16 cellular contexts compared by ENCODE assay signal in the genomic region with DNA sequence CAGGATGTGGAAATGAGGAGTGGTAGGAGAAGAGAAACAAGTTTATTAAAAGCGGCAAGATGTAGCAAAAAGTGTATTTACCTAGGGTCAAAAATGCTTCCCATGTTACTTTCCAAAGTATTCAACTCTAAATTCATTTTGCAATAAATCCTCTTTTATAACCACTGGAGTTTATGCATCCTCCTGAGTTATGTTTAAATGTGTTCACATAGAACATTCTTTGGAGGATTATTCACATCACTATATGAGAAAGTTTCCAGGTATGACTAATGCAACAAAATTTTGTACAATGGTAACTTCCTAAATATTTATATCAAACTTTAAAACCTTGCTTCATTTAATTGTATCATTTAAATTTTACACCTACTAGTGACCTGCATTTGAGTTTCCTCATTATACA.
DNase-seq lines count a peak whose midpoint lies in the region; ATAC-seq and TF ChIP-seq lines count a peak whose summit lies in the region.
"Had no signal": no experiment of that assay in that cellular context is flagged by ENCODE, and none has a peak within 500 bp of the region (broad histone marks: within the 10 kb centered on the region; RNA-seq: fewer than 3 reads in every experiment).

No MANE protein-coding gene starts in this region.

- H3K9ac ChIP-seq in GM23248 (no peak overlapping the region), SK-N-SH (no peak overlapping the region)

- H3K79me2 ChIP-seq in GM23248 (ENCODE audit: insufficient read depth) (no peaks in the 10 kb centered on the region), SK-N-SH (ENCODE audit: insufficient read depth) (no peaks in the 10 kb centered on the region), GM23338 (replicated peaks; ENCODE audit: insufficient read depth) (no peaks in the 10 kb centered on the region)

- H3F3A ChIP-seq in GM23248 (ENCODE audit: insufficient read depth) (peaks cover 28% of the 10 kb centered on the region), SK-N-SH (replicated peaks; ENCODE audit: insufficient read depth) (peaks cover 8% of the 10 kb centered on the region), GM23338 (replicated peaks; ENCODE audit: low read depth) (no peaks in the 10 kb centered on the region)

- H3K4me3 ChIP-seq in GM23248 (no peak overlapping the region), SK-N-SH (ENCODE audit: low read depth in 2 of 2, low read length in 1 of 2) (no peak overlapping the region), fibroblast of pulmonary artery (replicated peaks; ENCODE audit: low read depth, low read length) (no peak overlapping the region), GM23338 (no peak overlapping the region)
- H3K4me3 ChIP-seq in CD8-positive, alpha-beta T cell (ENCODE audit: low read depth, low read length) = no peak overlapping the region
- H3K4me3 ChIP-seq: HAP-1, heart right ventricle, K562, thoracic aorta had no signal

- TF ChIP-seq EP300 in SK-N-SH (IDR thresholded peaks at IDR 0.05; ENCODE audit: borderline replicate concordance in 1 of 2, low read depth in 1 of 2, low read length in 1 of 2) = peak in 1 of 2 experiments; percentile 29; a peak in 1 of 4 replicates

- no peaks in the 10 kb centered on the region for H3K27me3 Mint-ChIP-seq in CD8-positive, alpha-beta T cell (ENCODE audit: low read depth)
- no peaks in the 10 kb centered on the region for H3K27me3 Mint-ChIP-seq in GM23338 (ENCODE audit: insufficient read depth, low read depth, poor library complexity)

- peaks cover 4% of the 10 kb centered on the region; the same call in 1 of the 2 replicates for H3K9me2 ChIP-seq in GM23248 (ENCODE audit: insufficient read depth)
- H3K9me2 ChIP-seq in SK-N-SH = no peaks in the 10 kb centered on the region
- no peaks in the 10 kb centered on the region for H3K9me2 ChIP-seq in GM23338 (ENCODE audit: insufficient read depth)

- H3K36me3 Mint-ChIP-seq in CD8-positive, alpha-beta T cell = no peaks in the 10 kb centered on the region
- H3K36me3 Mint-ChIP-seq in GM23338 (ENCODE audit: low read depth) = no peaks in the 10 kb centered on the region

- in situ Hi-C loops in GM23248 (cut with MboI) = no loop called here

- H4K20me1 ChIP-seq in GM23248 (ENCODE audit: insufficient read depth) = no peaks in the 10 kb centered on the region
- no peaks in the 10 kb centered on the region for H4K20me1 ChIP-seq in SK-N-SH (ENCODE audit: insufficient read depth)
- no peaks in the 10 kb centered on the region for H4K20me1 ChIP-seq in GM23338 (replicated peaks; ENCODE audit: insufficient read depth)

- TF ChIP-seq RAD21 in SK-N-SH (IDR thresholded peaks at IDR 0.05; ENCODE audit: low read length) = no peak

- POLR2A ChIA-PET in SK-N-SH (lab: Yijun Ruan, JAX) = no interaction called here
- POLR2A ChIA-PET in CD8-positive, alpha-beta T cell (lab: Charles Lee) = no interaction called here

- H3K4me2 ChIP-seq in GM23248 (ENCODE audit: unreplicated experiment) (peak overlapping the region; percentile 44), SK-N-SH (no peak overlapping the region), GM23338 (no peak overlapping the region)

- no peaks in the 10 kb centered on the region for H3K4me1 Mint-ChIP-seq in CD8-positive, alpha-beta T cell (ENCODE audit: low read depth)
- H3K4me1 Mint-ChIP-seq in GM23338 = no peaks in the 10 kb centered on the region

- H3K4me1 ChIP-seq in GM23248 (ENCODE audit: insufficient read depth) (peaks cover 34% of the 10 kb centered on the region), SK-N-SH (ENCODE audit: control insufficient read depth in 1 of 2, insufficient read depth in 2 of 2, low read depth in 1 of 2, low read length in 1 of 2) (no peaks in the 10 kb centered on the region), GM23338 (ENCODE audit: insufficient read depth) (no peaks in the 10 kb centered on the region)
- H3K4me1 ChIP-seq in CD8-positive, alpha-beta T cell (ENCODE audit: insufficient read depth, low read length) = no peaks in the 10 kb centered on the region
- H3K4me1 ChIP-seq: HAP-1 had no signal

- intact Hi-C loops in CD8-positive, alpha-beta T cell (cut with DNase I, micrococcal nuclease) = no loop called here

- no peak overlapping the region for H3K4me3 Mint-ChIP-seq in CD8-positive, alpha-beta T cell
- H3K4me3 Mint-ChIP-seq in GM23338 = no peak overlapping the region

- WGBS in GM23248 (ENCODE audit: low coverage in 1 of 2, low lambda C conversion rate in 2 of 2, missing lambda C conversion rate in 2 of 2), 2 experiments = 76 to 91% methylated on average over 1 of the region's 1 CpG
- 85% methylated on average over 1 of the region's 1 CpG for WGBS in SK-N-SH (ENCODE audit: low lambda C conversion rate)

- H3K9me3 ChIP-seq in GM23248 (ENCODE audit: low read depth) (no peaks in the 10 kb centered on the region), SK-N-SH (no peaks in the 10 kb centered on the region)
- H3K9me3 ChIP-seq in CD8-positive, alpha-beta T cell (ENCODE audit: low read length) = no peaks in the 10 kb centered on the region
- H3K9me3 ChIP-seq: HAP-1, neutrophil, thoracic aorta had no signal

- no peak overlapping the region for H2AFZ ChIP-seq in GM23248
- H2AFZ ChIP-seq in SK-N-SH (ENCODE audit: low read depth) = no peak overlapping the region
- H2AFZ ChIP-seq in GM23338 = no peak overlapping the region

- H3K27ac Mint-ChIP-seq in CD8-positive, alpha-beta T cell = no peak overlapping the region
- H3K27ac Mint-ChIP-seq in GM23338 = no peak overlapping the region

- TF ChIP-seq CTCF in SK-N-SH (IDR thresholded peaks at IDR 0.05) (no peak), fibroblast of pulmonary artery (IDR thresholded peaks at IDR 0.05; ENCODE audit: low read length, missing control alignments) (no peak), GM23338 (conservative IDR thresholded peaks at IDR 0.05; ENCODE audit: low read depth in 2 of 2) (no peak)
- TF ChIP-seq CTCF in CD8-positive, alpha-beta T cell (IDR thresholded peaks at IDR 0.05) = no peak

- ATAC-seq in CD8-positive, alpha-beta T cell = no peak
- ATAC-seq in GM23338 = no peak
- ATAC-seq: heart right ventricle, K562 had no signal

- H3K9me3 Mint-ChIP-seq in CD8-positive, alpha-beta T cell = peaks cover 12% of the 10 kb centered on the region
- no peaks in the 10 kb centered on the region; the same call in 2 of the 3 replicates for H3K9me3 Mint-ChIP-seq in GM23338

- no peaks in the 10 kb centered on the region for H3K36me3 ChIP-seq in GM23248 (ENCODE audit: low read depth)
- no peaks in the 10 kb centered on the region for H3K36me3 ChIP-seq in SK-N-SH (replicated peaks in 1 of 2; ENCODE audit: control insufficient read depth in 1 of 2, insufficient read depth in 2 of 2, low read length in 1 of 2)
- H3K36me3 ChIP-seq in CD8-positive, alpha-beta T cell (ENCODE audit: insufficient read depth, low read length) = no peaks in the 10 kb centered on the region
- no peaks in the 10 kb centered on the region for H3K36me3 ChIP-seq in GM23338 (ENCODE audit: insufficient read depth)
- H3K36me3 ChIP-seq: HAP-1, heart right ventricle, neutrophil, thoracic aorta had no signal

- peak overlapping the region; percentile 49 for H3K27ac ChIP-seq in GM23248
- peak overlapping the region in 1 of 2 experiments; percentile 51; a peak in 2 of 4 replicates for H3K27ac ChIP-seq in SK-N-SH (ENCODE audit: low read depth in 2 of 2, low read length in 1 of 2)
- H3K27ac ChIP-seq in CD8-positive, alpha-beta T cell (ENCODE audit: low read depth, low read length) = no peak overlapping the region
- H3K27ac ChIP-seq in GM23338 (ENCODE audit: low read depth) = no peak overlapping the region
- H3K27ac ChIP-seq: heart right ventricle, neutrophil, thoracic aorta had no signal

- DNase-seq in GM23248 (peak; percentile 80), SK-N-SH (no peak), fibroblast of pulmonary artery (ENCODE audit: low read depth) (peak; percentile 67), SK-N-DZ (ENCODE audit: low spot score) (no peak), GM23338 (ENCODE audit: low spot score) (no peak), OCI-M1 (lab: John Stamatoyannopoulos, UW) (no peak)
- DNase-seq in CD8-positive, alpha-beta T cell = no peak
- DNase-seq: activated CD4-positive, alpha-beta T cell treated with anti-CD3 and anti-CD28 coated beads, Interleukin-2, amount 50 U/mL, for 48 hours; heart right ventricle; midbrain; NCI-H1105; stimulated activated CD4-positive, alpha-beta T cell treated with anti-CD3 and anti-CD28 coated beads, Interleukin-4, amount 100 ng/mL, for 24 hours had no signal

- CTCF ChIA-PET in SK-N-SH (lab: Yijun Ruan, JAX) = no interaction called here
- CTCF ChIA-PET in CD8-positive, alpha-beta T cell (lab: Charles Lee) = no interaction called here

- no peaks in the 10 kb centered on the region for H3K27me3 ChIP-seq in GM23248 (replicated peaks; ENCODE audit: insufficient read depth)
- no peaks in the 10 kb centered on the region for H3K27me3 ChIP-seq in SK-N-SH (ENCODE audit: insufficient read depth)
- H3K27me3 ChIP-seq in CD8-positive, alpha-beta T cell (ENCODE audit: insufficient read depth, low read length) = no peaks in the 10 kb centered on the region
- no peaks in the 10 kb centered on the region for H3K27me3 ChIP-seq in GM23338 (ENCODE audit: insufficient read depth)
- H3K27me3 ChIP-seq: heart right ventricle, neutrophil had no signal

TF ChIP-seq in SK-N-SH, 30 proteins besides CTCF, POLR2A, EP300 and RAD21 (continues in another document):
- TF ChIP-seq MXI1 (IDR thresholded peaks at IDR 0.05; ENCODE audit: low read depth, low read length) (no peak), CHD2 (IDR thresholded peaks at IDR 0.05; ENCODE audit: low read length, partially characterized antibody) (no peak), ELF1 (IDR thresholded peaks at IDR 0.05) (no peak), POLR2AphosphoS5 (IDR thresholded peaks at IDR 0.05; ENCODE audit: low read depth, low read length) (no peak)

Comparison
In these comparisons a context has a peak if more than half of its experiments do, and no peak if none do; other contexts are left out.
1. DNase-seq: peak in GM23248 (single experiment) and fibroblast of pulmonary artery (single experiment); none in SK-N-SH (single experiment), SK-N-DZ (single experiment), CD8-positive, alpha-beta T cell (0 of 7), GM23338 (single experiment) and OCI-M1 (single experiment).